In the genomic region with DNA sequence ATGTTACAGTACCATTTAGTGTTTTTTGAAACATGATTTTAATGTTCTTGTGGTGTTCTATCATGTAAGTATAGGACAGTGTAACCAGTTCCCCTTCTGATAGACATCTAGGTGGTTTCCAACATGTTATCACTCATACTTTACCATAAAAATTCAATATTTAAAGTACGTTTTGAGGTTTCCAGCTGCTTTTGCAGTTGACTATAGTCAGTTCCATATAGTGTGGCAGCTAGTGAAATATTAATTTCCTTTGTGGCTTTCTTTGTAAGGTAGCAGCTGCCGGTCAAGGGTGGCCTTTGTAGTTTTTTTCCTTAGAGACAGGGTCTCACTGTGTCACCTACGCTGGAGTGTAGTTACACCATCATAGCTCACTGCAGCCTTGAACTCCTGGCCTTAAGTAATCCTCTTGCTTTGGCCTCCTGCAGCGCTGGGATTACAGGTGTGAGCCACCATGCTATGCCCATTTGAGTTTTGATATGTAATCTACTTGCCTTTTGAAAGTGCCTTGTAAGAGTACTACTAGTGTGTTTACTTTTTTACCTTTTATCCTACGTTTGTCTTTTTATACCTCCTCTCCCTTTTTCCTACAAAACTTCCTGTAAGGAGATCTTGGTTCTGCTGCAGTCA, we compare ENCODE assay signal across 1 cellular context.
TF ChIP-seq lines count a peak whose summit lies in the region.

No MANE protein-coding gene starts in this region.

TF ChIP-seq in HepG2, 621 proteins besides CTCF, POLR2A, EP300 and RAD21 (continued from another document):
- TF ChIP-seq MTF2 (CRISPR knock-in tag; IDR thresholded peaks at IDR 0.05; ENCODE audit: borderline replicate concordance) (no peak), RARA (CRISPR knock-in tag; IDR thresholded peaks at IDR 0.05) (0 out of 2 replicates have a peak, but pooled peaks have one; percentile 14), ZNF3 (CRISPR knock-in tag; IDR thresholded peaks at IDR 0.05) (no peak)
